Comparison of ENCODE assay signal across 12 cellular contexts in genomic region chr10:6493521-6494451, GRCh38.
A peak's percentile ranks its signal among the peaks of the same experiment; 100 is the strongest.
DNase-seq lines count a peak whose midpoint lies in the region; ATAC-seq and TF ChIP-seq lines count a peak whose summit lies in the region.
"Had no signal": no experiment of that assay in that cellular context is flagged by ENCODE, and none has a peak within 500 bp of the region (broad histone marks: within the 10 kb centered on the region; RNA-seq: fewer than 3 reads in every experiment).

No MANE protein-coding gene starts in this region.

- POLR2A ChIA-PET in activated naive CD8-positive, alpha-beta T cell treated with anti-CD3 and anti-CD28 coated beads, Interleukin-2, amount 10 ng/mL, durations not matched to agents 7 days and 5 days (lab: Charles Lee), result interaction anchor here (0.5 to 1.6 kb wide), 10 partner anchors 20 to 443 kb away, joined by 3 to 10 read pairs (median 4); no protein-coding TSS in a partner anchor

- peaks cover 36% of the 10 kb centered on the region for H3K4me1 Mint-ChIP-seq in activated naive CD8-positive, alpha-beta T cell treated with anti-CD3 and anti-CD28 coated beads, Interleukin-2, amount 10 ng/mL, durations not matched to agents 7 days and 5 days
- peaks cover 32% of the 10 kb centered on the region for H3K4me1 Mint-ChIP-seq in activated naive CD8-positive, alpha-beta T cell treated with anti-CD3 and anti-CD28 coated beads for 36 hours
- peaks cover 24% of the 10 kb centered on the region for H3K4me1 Mint-ChIP-seq in T-helper 17 cell

- no peak for TF ChIP-seq CTCF in fibroblast of villous mesenchyme (IDR thresholded peaks at IDR 0.05; ENCODE audit: insufficient read depth, low read depth, low read length)

- H3K4me3 Mint-ChIP-seq in activated naive CD8-positive, alpha-beta T cell treated with anti-CD3 and anti-CD28 coated beads, Interleukin-2, amount 10 ng/mL, durations not matched to agents 7 days and 5 days, result no peak overlapping the region
- H3K4me3 Mint-ChIP-seq in activated naive CD8-positive, alpha-beta T cell treated with anti-CD3 and anti-CD28 coated beads for 36 hours, result no peak overlapping the region
- no peak overlapping the region for H3K4me3 Mint-ChIP-seq in T-helper 17 cell
- H3K4me3 Mint-ChIP-seq: stimulated activated naive B cell treated with anti-CD40 and anti-IgM and Interleukin-4, amounts not matched to agents 10 μg/mL and 1 μg/mL and 100 μg/mL, for 72 hours had no signal

- no peak overlapping the region for H3K4me3 ChIP-seq in fibroblast of villous mesenchyme (ENCODE audit: low read depth, low read length)
- H3K4me3 ChIP-seq: mucosa of descending colon had no signal

- H3K9me3 ChIP-seq in T-helper 17 cell (ENCODE audit: control insufficient read depth, low read length, poor library complexity, severe bottlenecking), result no peaks in the 10 kb centered on the region
- H3K9me3 ChIP-seq: mucosa of descending colon had no signal

- no peaks in the 10 kb centered on the region for H3K9me3 Mint-ChIP-seq in activated naive CD8-positive, alpha-beta T cell treated with anti-CD3 and anti-CD28 coated beads, Interleukin-2, amount 10 ng/mL, durations not matched to agents 7 days and 5 days
- H3K9me3 Mint-ChIP-seq in activated naive CD8-positive, alpha-beta T cell treated with anti-CD3 and anti-CD28 coated beads for 36 hours, result peaks cover 4% of the 10 kb centered on the region

- DNase-seq in activated naive CD8-positive, alpha-beta T cell treated with anti-CD3 and anti-CD28 coated beads, Interleukin-2, amount 10 ng/mL, durations not matched to agents 7 days and 5 days, result no peak
- no peak for DNase-seq in activated naive CD8-positive, alpha-beta T cell treated with anti-CD3 and anti-CD28 coated beads for 36 hours
- DNase-seq in T-helper 17 cell (no peak), fibroblast of villous mesenchyme (ENCODE audit: low read depth) (peak; percentile 2), GM19238 (ENCODE audit: insufficient read length, low spot score) (no peak), NCI-H1436 treated with DMSO at 0.1 percent for 48 hours (lab: John Stamatoyannopoulos, UW) (no peak), GOT3 (lab: John Stamatoyannopoulos, UW) (no peak)
- DNase-seq: activated CD4-positive, alpha-beta T cell treated with anti-CD3 and anti-CD28 coated beads for 1 hour; mucosa of descending colon; stimulated activated CD4-positive, alpha-beta T cell treated with anti-CD3 and anti-CD28 coated beads, Interleukin-4, amount 100 ng/mL, for 1 hour; stimulated activated naive B cell treated with anti-CD40 and anti-IgM and Interleukin-4, amounts not matched to agents 10 μg/mL and 1 μg/mL and 100 μg/mL, for 72 hours had no signal

- peaks cover 49% of the 10 kb centered on the region for H3K36me3 Mint-ChIP-seq in activated naive CD8-positive, alpha-beta T cell treated with anti-CD3 and anti-CD28 coated beads, Interleukin-2, amount 10 ng/mL, durations not matched to agents 7 days and 5 days
- H3K36me3 Mint-ChIP-seq in activated naive CD8-positive, alpha-beta T cell treated with anti-CD3 and anti-CD28 coated beads for 36 hours, result peaks cover 48% of the 10 kb centered on the region
- H3K36me3 Mint-ChIP-seq in T-helper 17 cell (ENCODE audit: low read depth), result peaks cover 4% of the 10 kb centered on the region

- peak; percentile 8 for ATAC-seq in activated naive CD8-positive, alpha-beta T cell treated with anti-CD3 and anti-CD28 coated beads, Interleukin-2, amount 10 ng/mL, durations not matched to agents 7 days and 5 days (ENCODE audit: low read depth)
- ATAC-seq in T-helper 17 cell (peak; percentile 30), HG03442 (IDR thresholded peaks at IDR 0.05; ENCODE audit: unreplicated experiment) (no peak)
- ATAC-seq: mucosa of descending colon; stimulated activated naive B cell treated with anti-CD40 and anti-IgM and Interleukin-4, amounts not matched to agents 10 μg/mL and 1 μg/mL and 100 μg/mL, for 72 hours had no signal

- H3K27ac Mint-ChIP-seq in activated naive CD8-positive, alpha-beta T cell treated with anti-CD3 and anti-CD28 coated beads, Interleukin-2, amount 10 ng/mL, durations not matched to agents 7 days and 5 days, result no peak overlapping the region
- no peak overlapping the region for H3K27ac Mint-ChIP-seq in activated naive CD8-positive, alpha-beta T cell treated with anti-CD3 and anti-CD28 coated beads for 36 hours
- H3K27ac Mint-ChIP-seq in T-helper 17 cell, result no peak overlapping the region
- H3K27ac Mint-ChIP-seq: stimulated activated naive B cell treated with anti-CD40 and anti-IgM and Interleukin-4, amounts not matched to agents 10 μg/mL and 1 μg/mL and 100 μg/mL, for 72 hours had no signal

- H3K27me3 Mint-ChIP-seq in activated naive CD8-positive, alpha-beta T cell treated with anti-CD3 and anti-CD28 coated beads, Interleukin-2, amount 10 ng/mL, durations not matched to agents 7 days and 5 days, result no peaks in the 10 kb centered on the region
- no peaks in the 10 kb centered on the region for H3K27me3 Mint-ChIP-seq in activated naive CD8-positive, alpha-beta T cell treated with anti-CD3 and anti-CD28 coated beads for 36 hours
- no peaks in the 10 kb centered on the region for H3K27me3 Mint-ChIP-seq in T-helper 17 cell
